In genomic region chr14:61461808-61462275, GRCh38 we compare ENCODE assay signal across 8 cellular contexts.
DNase-seq lines count a peak whose midpoint lies in the region; ATAC-seq and TF ChIP-seq lines count a peak whose summit lies in the region.

No MANE protein-coding gene starts in this region.

- CTCF ChIA-PET in activated CD8-positive, alpha-beta T cell treated with anti-CD3 and anti-CD28 coated beads for 36 hours (lab: Charles Lee), result interaction anchor here (0.7 to 5.3 kb wide), 28 partner anchors 9 to 432 kb away, joined by 3 to 62 read pairs (median 4); partner anchors contain the start of gene SNAPC1

- peaks cover 63% of the 10 kb centered on the region for H3K4me1 Mint-ChIP-seq in activated CD8-positive, alpha-beta T cell treated with anti-CD3 and anti-CD28 coated beads for 36 hours (ENCODE audit: low read depth)
- peaks cover 24% of the 10 kb centered on the region for H3K4me1 Mint-ChIP-seq in osteocyte (ENCODE audit: unreplicated experiment)

- peaks cover 9% of the 10 kb centered on the region for H3K9me3 Mint-ChIP-seq in activated CD8-positive, alpha-beta T cell treated with anti-CD3 and anti-CD28 coated beads for 36 hours
- peaks cover 6% of the 10 kb centered on the region for H3K9me3 Mint-ChIP-seq in osteocyte (ENCODE audit: unreplicated experiment)

- intact Hi-C loops in activated CD8-positive, alpha-beta T cell treated with anti-CD3 and anti-CD28 coated beads for 36 hours (cut with micrococcal nuclease), result loop anchor here (2.0 to 10.0 kb wide), 2 partner anchors 375 to 663 kb away; no protein-coding TSS in a partner anchor

- POLR2A ChIA-PET in activated CD8-positive, alpha-beta T cell treated with anti-CD3 and anti-CD28 coated beads for 36 hours (lab: Charles Lee), result interaction anchor here (0.6 to 2.4 kb wide), 7 partner anchors 9 to 1311 kb away, joined by 3 to 12 read pairs (median 3); partner anchors contain the start of gene HIF1A

- peak overlapping the region; percentile 97 for H3K27ac Mint-ChIP-seq in activated CD8-positive, alpha-beta T cell treated with anti-CD3 and anti-CD28 coated beads for 36 hours
- no peak overlapping the region for H3K27ac Mint-ChIP-seq in osteocyte (ENCODE audit: unreplicated experiment)

- peak; percentile 46 to 73 for DNase-seq in NCI-H446 (lab: John Stamatoyannopoulos, UW)
- no peak for DNase-seq in NCI-H446 treated with DMSO at 0.1 percent for 48 hours (lab: John Stamatoyannopoulos, UW)
- peak; percentile 70 for DNase-seq in H4 (ENCODE audit: low spot score)
- peak; percentile 68 for DNase-seq in NCI-H2196 (lab: John Stamatoyannopoulos, UW; ENCODE audit: unreplicated experiment)
- DNase-seq in activated CD8-positive, alpha-beta T cell treated with anti-CD3 and anti-CD28 coated beads for 36 hours, result peak; percentile 42
- DNase-seq in fibroblast of the conjunctiva (ENCODE audit: low read depth), result peak; percentile 61
- DNase-seq in osteocyte (ENCODE audit: extremely low spot score, unreplicated experiment), result no peak

- no peak overlapping the region for H3K4me3 Mint-ChIP-seq in activated CD8-positive, alpha-beta T cell treated with anti-CD3 and anti-CD28 coated beads for 36 hours
- no peak overlapping the region for H3K4me3 Mint-ChIP-seq in osteocyte (ENCODE audit: unreplicated experiment)

- TF ChIP-seq CTCF in activated CD8-positive, alpha-beta T cell treated with anti-CD3 and anti-CD28 coated beads for 36 hours (IDR thresholded peaks at IDR 0.05), result peak; percentile 96
- peak; percentile 72 for TF ChIP-seq CTCF in osteocyte (IDR thresholded peaks at IDR 0.05)

- ATAC-seq in activated CD8-positive, alpha-beta T cell treated with anti-CD3 and anti-CD28 coated beads for 36 hours, result peak; percentile 22
- no peak for ATAC-seq in HG03280 (IDR thresholded peaks at IDR 0.05; ENCODE audit: unreplicated experiment)

- H3K27me3 Mint-ChIP-seq in activated CD8-positive, alpha-beta T cell treated with anti-CD3 and anti-CD28 coated beads for 36 hours, result no peaks in the 10 kb centered on the region
- no peaks in the 10 kb centered on the region for H3K27me3 Mint-ChIP-seq in osteocyte (ENCODE audit: unreplicated experiment)

- peaks cover 84% of the 10 kb centered on the region for H3K36me3 Mint-ChIP-seq in activated CD8-positive, alpha-beta T cell treated with anti-CD3 and anti-CD28 coated beads for 36 hours (ENCODE audit: low read depth)
- peaks cover 10% of the 10 kb centered on the region for H3K36me3 Mint-ChIP-seq in osteocyte (ENCODE audit: unreplicated experiment)

Comparison
In these comparisons a context has a peak if more than half of its experiments do, and no peak if none do; other contexts are left out.
1. DNase-seq: peak in NCI-H446 (2 of 2), H4 (single experiment), NCI-H2196 (single experiment), activated CD8-positive, alpha-beta T cell treated with anti-CD3 and anti-CD28 coated beads for 36 hours (single experiment) and fibroblast of the conjunctiva (single experiment); none in NCI-H446 treated with DMSO at 0.1 percent for 48 hours (single experiment) and osteocyte (single experiment).